Comparison of ENCODE assay signal across 8 cellular contexts in the genomic region with DNA sequence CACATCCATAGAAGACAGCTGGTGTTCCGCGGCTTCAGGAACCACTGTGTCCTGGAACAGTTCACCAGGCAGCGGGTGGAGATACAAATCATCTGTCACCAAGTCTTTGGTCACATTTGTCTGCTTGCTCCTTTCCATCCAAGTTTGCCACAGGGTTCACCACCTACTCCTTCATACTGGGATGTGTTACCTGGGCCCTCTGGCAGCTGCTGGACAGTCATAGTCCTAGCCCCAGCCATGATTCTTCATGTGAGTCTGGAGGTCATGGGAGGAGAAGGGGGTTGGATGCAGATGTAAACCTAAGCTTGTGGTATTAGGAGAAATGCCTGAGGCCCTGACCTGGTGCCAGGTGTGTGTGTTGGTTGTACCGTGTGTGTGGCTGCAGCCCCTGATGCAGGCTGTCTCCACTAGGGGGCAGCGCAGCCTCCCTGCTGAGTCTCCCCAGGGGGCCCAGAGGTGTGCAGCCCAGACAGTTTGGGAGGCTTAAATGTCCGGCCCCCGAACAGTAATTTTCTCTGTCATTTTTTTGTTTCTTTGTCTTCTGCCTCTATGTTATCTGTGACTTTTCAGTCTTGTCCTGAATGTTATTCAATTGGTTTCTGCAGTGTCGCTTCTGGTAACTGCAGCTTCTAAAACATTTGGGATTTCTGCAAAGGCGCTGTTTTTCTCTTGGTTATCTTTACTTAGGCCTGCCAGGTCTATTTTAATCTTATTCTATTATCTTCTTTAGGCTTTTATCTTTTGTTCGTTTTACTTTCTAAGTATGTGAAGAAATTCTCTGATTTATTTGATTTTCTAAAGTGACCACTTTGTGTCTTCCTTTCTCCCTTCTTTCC. TPM values are rescaled to one million over a fixed set of nuclear protein-coding genes. Genes with fewer than 3 reads are reported as not detected.
A peak's percentile ranks its signal among the peaks of the same experiment; 100 is the strongest.
DNase-seq lines count a peak whose midpoint lies in the region; ATAC-seq, FAIRE-seq and TF ChIP-seq lines count a peak whose summit lies in the region.

No MANE protein-coding gene starts in this region.

- peaks cover 63% of the 10 kb centered on the region for H3K27me3 Mint-ChIP-seq in MCF 10A (ENCODE audit: insufficient read depth, unreplicated experiment)
- H3K27me3 Mint-ChIP-seq in endodermal cell (ENCODE audit: insufficient read depth) = no peaks in the 10 kb centered on the region

- intact Hi-C loops in MCF 10A (cut with micrococcal nuclease) (no loop called here), breast epithelium (cut with DNase I; ENCODE audit: low total_unique reads) (no loop called here)

- ATAC-seq in omental fat pad (ENCODE audit: low FRiP score) = no peak

- H3K9ac ChIP-seq in endodermal cell (ENCODE audit: extremely low read depth, low read length, poor library complexity, severe bottlenecking) = no peak overlapping the region

- no peak overlapping the region for H3K4me3 Mint-ChIP-seq in MCF 10A (ENCODE audit: unreplicated experiment)
- H3K4me3 Mint-ChIP-seq in endodermal cell = no peak overlapping the region

- H3K9me3 Mint-ChIP-seq in MCF 10A (ENCODE audit: unreplicated experiment) (no peaks in the 10 kb centered on the region), endodermal cell (no peaks in the 10 kb centered on the region)

- POLR2A ChIA-PET in MCF 10A (lab: Yijun Ruan, JAX) = no interaction called here

- peak; percentile 56 for DNase-seq in MCF 10A (ENCODE audit: unreplicated experiment)
- DNase-seq in breast epithelium (ENCODE audit: low spot score in 2 of 2) = no peak
- peak; percentile 32 for DNase-seq in NB4 (ENCODE audit: low read depth)
- DNase-seq in endodermal cell = peak; percentile 75
- peak; percentile 3 for DNase-seq in small intestine
- DNase-seq in effector CD4-positive, alpha-beta T cell = no peak
- no peak for DNase-seq in omental fat pad (ENCODE audit: low spot score)
- no peak for DNase-seq in NCI-H69 (lab: John Stamatoyannopoulos, UW)

- H3K27ac Mint-ChIP-seq in MCF 10A (ENCODE audit: low read depth, unreplicated experiment) (no peak overlapping the region), endodermal cell (no peak overlapping the region)

- no peaks in the 10 kb centered on the region for H3K36me3 Mint-ChIP-seq in MCF 10A (ENCODE audit: insufficient read depth, unreplicated experiment)
- no peaks in the 10 kb centered on the region for H3K36me3 Mint-ChIP-seq in endodermal cell (ENCODE audit: low read depth)

- no peak overlapping the region for H3K4me3 ChIP-seq in breast epithelium
- H3K4me3 ChIP-seq in NB4 (ENCODE audit: low read depth, low read length) = no peak overlapping the region
- H3K4me3 ChIP-seq in endodermal cell (ENCODE audit: low read length) = no peak overlapping the region
- H3K4me3 ChIP-seq in small intestine (ENCODE audit: low read depth in 1 of 2, low read length in 2 of 2) = no peak overlapping the region

- FAIRE-seq in small intestine (lab: Jason Lieb, UNC) = no peak

- BruUV-seq in MCF 10A (replicated peaks; lab: Mats Ljungman, UMichigan) = no TSS peak

- no peak for TF ChIP-seq POLR2A in breast epithelium (IDR thresholded peaks at IDR 0.05)
- TF ChIP-seq POLR2A in NB4 (IDR thresholded peaks at IDR 0.05; ENCODE audit: extremely low read depth, insufficient read length) = no peak

- H3K9me3 ChIP-seq in breast epithelium (no peaks in the 10 kb centered on the region), endodermal cell (ENCODE audit: control insufficient read depth, low read length) (no peaks in the 10 kb centered on the region), small intestine (ENCODE audit: control insufficient read depth, low read depth) (no peaks in the 10 kb centered on the region)

- TF ChIP-seq CTCF in MCF 10A (IDR thresholded peaks at IDR 0.05; ENCODE audit: unreplicated experiment) (peak; percentile 72), breast epithelium (IDR thresholded peaks at IDR 0.05) (no peak), NB4 (IDR thresholded peaks at IDR 0.05; ENCODE audit: low read depth, low read length) (peak; percentile 89), endodermal cell (conservative IDR thresholded peaks at IDR 0.05) (peak; percentile 89), omental fat pad (IDR thresholded peaks at IDR 0.05) (no peak)

- no peaks in the 10 kb centered on the region for H3K4me1 ChIP-seq in breast epithelium
- no peaks in the 10 kb centered on the region for H3K4me1 ChIP-seq in endodermal cell (ENCODE audit: control insufficient read depth, insufficient read depth, low read length)
- no peaks in the 10 kb centered on the region for H3K4me1 ChIP-seq in small intestine (ENCODE audit: control insufficient read depth in 2 of 2, insufficient read depth in 1 of 2, low read depth in 1 of 2, low read length in 1 of 2)

- no peaks in the 10 kb centered on the region for H3K27me3 ChIP-seq in breast epithelium
- H3K27me3 ChIP-seq in endodermal cell (ENCODE audit: control insufficient read depth, insufficient read depth, low read length, poor library complexity, severe bottlenecking) = no peaks in the 10 kb centered on the region
- no peaks in the 10 kb centered on the region for H3K27me3 ChIP-seq in small intestine (ENCODE audit: control insufficient read depth in 2 of 2, insufficient read depth in 2 of 2, low read length in 2 of 2)

- H3K4me1 Mint-ChIP-seq in MCF 10A (ENCODE audit: insufficient read depth, unreplicated experiment) (no peaks in the 10 kb centered on the region), endodermal cell (no peaks in the 10 kb centered on the region)

- H3K36me3 ChIP-seq in breast epithelium (no peaks in the 10 kb centered on the region), endodermal cell (ENCODE audit: control insufficient read depth, insufficient read depth, low read length) (no peaks in the 10 kb centered on the region), small intestine (ENCODE audit: control insufficient read depth in 2 of 2, insufficient read depth in 2 of 2, low read length in 2 of 2) (no peaks in the 10 kb centered on the region)

- WGBS in endodermal cell (ENCODE audit: insufficient coverage in 1 of 2, insufficient read length in 1 of 2), 2 experiments = 73 to 84% methylated on average over 6 to 9 of the region's 10 CpGs
- 61 to 66% (median 62%) methylated on average over 10 of the region's 10 CpGs for WGBS in small intestine, 3 donors

- CTCF ChIA-PET in MCF 10A (lab: Yijun Ruan, JAX) = interaction anchor here (0.6 to 1.1 kb wide), 3 partner anchors 13 to 189 kb away, joined by 3 to 4 read pairs (median 3); no protein-coding TSS in a partner anchor

- H3K27ac ChIP-seq in breast epithelium = no peak overlapping the region
- H3K27ac ChIP-seq in endodermal cell (ENCODE audit: low read depth, low read length) = no peak overlapping the region
- no peak overlapping the region for H3K27ac ChIP-seq in small intestine (ENCODE audit: low read depth in 1 of 2, low read length in 1 of 2)

RNA-seq across cellular contexts. Expression of gene NPS, which starts 14.8 kb away (rescaled TPM):
- total RNA-seq in MCF 10A (2022) (not detected in 2 replicates), breast epithelium (not detected), endodermal cell (not detected), omental fat pad (not detected)
- not detected for polyA plus RNA-seq in endodermal cell (2013, experiment 1 of 2)
- not detected for polyA plus RNA-seq in endodermal cell (2013, experiment 2 of 2)
- not detected for polyA plus RNA-seq in small intestine

Comparison
In these comparisons a context has a peak if more than half of its experiments do, and no peak if none do; other contexts are left out.
1. DNase-seq: peak in MCF 10A (single experiment), NB4 (single experiment), endodermal cell (single experiment) and small intestine (single experiment); none in breast epithelium (0 of 2), effector CD4-positive, alpha-beta T cell (single experiment), omental fat pad (single experiment) and NCI-H69 (single experiment).
2. CTCF ChIP-seq: peak in MCF 10A (single experiment), NB4 (single experiment) and endodermal cell (single experiment); none in breast epithelium (0 of 3) and omental fat pad (0 of 3).